In the genomic region with DNA sequence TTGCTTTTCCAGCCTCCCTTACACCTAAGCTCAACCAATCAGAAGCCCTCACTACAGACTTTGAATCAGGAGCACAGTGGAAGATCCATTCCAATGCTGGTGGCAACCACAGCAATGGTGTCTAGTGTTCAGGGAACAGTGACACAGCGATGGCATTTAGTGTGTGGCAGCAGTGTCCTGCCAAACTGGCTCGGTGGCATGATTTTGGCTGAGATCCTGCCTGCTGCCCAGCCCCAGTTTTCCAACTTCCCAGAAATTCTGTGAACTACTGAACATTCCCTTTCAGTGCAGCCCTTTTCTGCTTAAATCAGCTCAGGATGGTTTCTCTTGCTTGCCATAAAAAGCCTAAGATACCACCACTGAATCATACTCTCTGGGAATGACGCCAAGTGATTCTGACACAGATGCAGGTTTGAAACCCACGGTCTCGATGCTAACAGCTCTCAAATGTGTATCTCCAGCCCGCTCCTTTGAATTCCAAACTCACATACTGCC, we compare ENCODE assay signal across 10 cellular contexts. TPM values are rescaled to one million over a fixed set of nuclear protein-coding genes. Genes with fewer than 3 reads are reported as not detected.
DNase-seq lines count a peak whose midpoint lies in the region; ATAC-seq and TF ChIP-seq lines count a peak whose summit lies in the region.
"Had no signal": no experiment of that assay in that cellular context is flagged by ENCODE, and none has a peak within 500 bp of the region (broad histone marks: within the 10 kb centered on the region; RNA-seq: fewer than 3 reads in every experiment).

No MANE protein-coding gene starts in this region.

- no peaks in the 10 kb centered on the region for H3K36me3 ChIP-seq in smooth muscle cell (ENCODE audit: low read depth)
- H3K36me3 ChIP-seq in sigmoid colon: no peaks in the 10 kb centered on the region
- H3K36me3 ChIP-seq: ovary had no signal

- H3K4me3 ChIP-seq in fibroblast of the aortic adventitia (ENCODE audit: low read depth, low read length) (peak overlapping the region; percentile 18), smooth muscle cell (no peak overlapping the region), sigmoid colon (no peak overlapping the region)
- H3K4me3 ChIP-seq: ovary had no signal

- peaks cover 12% of the 10 kb centered on the region for H3K79me2 ChIP-seq in smooth muscle cell (ENCODE audit: low read depth)

- H3K4me1 ChIP-seq in smooth muscle cell (ENCODE audit: low read depth) (no peaks in the 10 kb centered on the region), sigmoid colon (peaks cover 0 to 26% (median 7%) of the 10 kb centered on the region in 4 donors)

- TF ChIP-seq POLR2A in sigmoid colon (IDR thresholded peaks at IDR 0.05): no peak

- ATAC-seq in HG02623 (IDR thresholded peaks at IDR 0.05; ENCODE audit: unreplicated experiment): no peak
- ATAC-seq in HG03139 (IDR thresholded peaks at IDR 0.05; ENCODE audit: unreplicated experiment): no peak
- ATAC-seq: Panc1 had no signal

- H2AFZ ChIP-seq in smooth muscle cell (ENCODE audit: low read depth): no peak overlapping the region

- peak overlapping the region; percentile 73 for H3K9ac ChIP-seq in smooth muscle cell (ENCODE audit: low read depth)

- TF ChIP-seq CTCF in fibroblast of the aortic adventitia (IDR thresholded peaks at IDR 0.05; ENCODE audit: insufficient read depth, low read length) (no peak), smooth muscle cell (IDR thresholded peaks at IDR 0.05; ENCODE audit: borderline replicate concordance, insufficient read depth, poor library complexity, severe bottlenecking) (no peak), sigmoid colon (IDR thresholded peaks at IDR 0.05) (no peak)

- H3K9me3 ChIP-seq in smooth muscle cell (replicated peaks; ENCODE audit: low read depth) (no peaks in the 10 kb centered on the region), sigmoid colon (no peaks in the 10 kb centered on the region)
- H3K9me3 ChIP-seq: ovary had no signal

- DNase-seq in HCEC 1CT (peak; percentile 71), T1000 (lab: John Stamatoyannopoulos, UW) (peak; percentile 62), fibroblast of the aortic adventitia (ENCODE audit: low read depth) (peak; percentile 99), smooth muscle cell (lab: John Stamatoyannopoulos, UW; ENCODE audit: unreplicated experiment) (no peak), sigmoid colon (no peak)
- DNase-seq: NCI-H1417 had no signal

- 54% methylated on average over 6 of the region's 6 CpGs for WGBS in smooth muscle cell (ENCODE audit: low lambda C conversion rate)
- WGBS in sigmoid colon, 2 donors: 77 to 79% methylated on average over 6 of the region's 6 CpGs

- peaks cover 14% of the 10 kb centered on the region for H3F3A ChIP-seq in smooth muscle cell (ENCODE audit: low read depth)

- H3K27me3 ChIP-seq in smooth muscle cell (ENCODE audit: low read depth): no peaks in the 10 kb centered on the region
- no peaks in the 10 kb centered on the region for H3K27me3 ChIP-seq in sigmoid colon
- H3K27me3 ChIP-seq: ovary had no signal

- no peak for TF ChIP-seq EP300 in sigmoid colon (IDR thresholded peaks at IDR 0.05)

- H3K4me2 ChIP-seq in smooth muscle cell: peak overlapping the region; percentile 53

- peaks cover 76% of the 10 kb centered on the region for H4K20me1 ChIP-seq in smooth muscle cell (ENCODE audit: low read depth)

- intact Hi-C loops in sigmoid colon (cut with DNase I): no loop called here

- H3K27ac ChIP-seq in smooth muscle cell (ENCODE audit: low read depth) (peak overlapping the region; percentile 92), sigmoid colon (peak overlapping the region in 2 of 4 donors; percentile 10 to 50)
- H3K27ac ChIP-seq: ovary had no signal

RNA-seq across cellular contexts. Expression of gene ASAP3, which starts 8.8 kb away (rescaled TPM):
- total RNA-seq in fibroblast of the aortic adventitia (ENCODE audit: low replicate concordance): 46.9 and 65.3 TPM in 2 replicates
- total RNA-seq in smooth muscle cell: 16.2 and 28.9 TPM in 2 replicates
- polyA plus RNA-seq in smooth muscle cell: 14.8 and 16.3 TPM in 2 replicates
- 10 to 100 TPM; 22.5 to 51.0 (median 27.8) TPM for total RNA-seq in sigmoid colon
- polyA plus RNA-seq in sigmoid colon: 10 to 100 TPM; 20.6 to 22.2 (median 21.0) TPM

RNA-seq across cellular contexts. Expression of gene TCEA3, which starts 50.6 kb away (rescaled TPM):
- total RNA-seq in fibroblast of the aortic adventitia (ENCODE audit: low replicate concordance) (22.8 and 44.9 TPM in 2 replicates), smooth muscle cell (8.2 and 11.7 TPM in 2 replicates), sigmoid colon (10 to 100 TPM; 26.9 to 66.2 (median 38.2) TPM)
- polyA plus RNA-seq in smooth muscle cell (16.1 and 19.2 TPM in 2 replicates), sigmoid colon (100 to 1,000 TPM in 2 of 3 donors, 10 to 100 TPM in 1; 75.6 to 222 (median 162) TPM)

RNA-seq across cellular contexts. Expression of gene E2F2, which starts 55.9 kb away (rescaled TPM):
- 5.6 TPM in 1 of 2 replicates, not detected in the other for total RNA-seq in fibroblast of the aortic adventitia (ENCODE audit: low replicate concordance)
- total RNA-seq in smooth muscle cell: 0.63 and 1.2 TPM in 2 replicates
- 1.4 and 2.1 TPM in 2 replicates for polyA plus RNA-seq in smooth muscle cell
- under 1 TPM in 2 of 4 donors, not detected in 2; 0.14 to 0.28 TPM for total RNA-seq in sigmoid colon
- polyA plus RNA-seq in sigmoid colon: 10 to 100 TPM in 1 of 3 donors, 1 to 10 TPM in 2; 2.4 to 10.6 (median 6.0) TPM

Comparison
In these comparisons a context has a peak if more than half of its experiments do, and no peak if none do; other contexts are left out.
1. DNase-seq: peak in HCEC 1CT (single experiment), T1000 (single experiment) and fibroblast of the aortic adventitia (single experiment); none in smooth muscle cell (single experiment) and sigmoid colon (single experiment).